Comparison of ENCODE assay signal across 8 cellular contexts in genomic region chr6:66068907-66069306, GRCh38.
"Had no signal": no experiment of that assay in that cellular context is flagged by ENCODE, and none has a peak within 500 bp of the region (broad histone marks: within the 10 kb centered on the region; RNA-seq: fewer than 3 reads in every experiment).

No MANE protein-coding gene starts in this region.

- H2AFZ ChIP-seq: GM23248 had no signal

- H3K27ac ChIP-seq: GM23248 had no signal

- H3K9ac ChIP-seq: GM23248 had no signal

- H3K4me3 ChIP-seq: GM23248, HAP-1 had no signal

- DNase-seq: GM23248, GOT3, H7, HFFc6, KG1 had no signal

- H3K36me3 ChIP-seq: HAP-1 had no signal

- H3K4me1 ChIP-seq: HAP-1 had no signal

- FAIRE-seq: HTR-8/SVneo had no signal

- ATAC-seq: HCT116 had no signal

- H3K9me3 ChIP-seq: HAP-1 had no signal
